ENCODE assay signal across 8 cellular contexts in genomic region chr2:101252408-101253012, GRCh38. TPM values are rescaled to one million over a fixed set of nuclear protein-coding genes. Genes with fewer than 3 reads are reported as not detected.
DNase-seq lines count a peak whose midpoint lies in the region; ATAC-seq and TF ChIP-seq lines count a peak whose summit lies in the region.

TSS of gene CNOT11 (plus strand) at chr2:101252886. CDS start at chr2:101252965, 79 bp downstream.

- H3K9me3 ChIP-seq in right lobe of liver: no peaks in the 10 kb centered on the region

- under 1% methylated on average over 40 of the region's 63 CpGs for WGBS in right lobe of liver (ENCODE audit: insufficient coverage, low coverage, low lambda C conversion rate, missing lambda C conversion rate)

- H3K27ac ChIP-seq in C4-2B (peak within 1 kb of the TSS; percentile 97), right lobe of liver (peak within 1 kb of the TSS; percentile 88 to 94 (median 93))

- TF ChIP-seq CTCF in C4-2B (conservative IDR thresholded peaks at IDR 0.05) (no peak), right lobe of liver (IDR thresholded peaks at IDR 0.05) (peak in 1 of 4 donors; percentile 2)

- intact Hi-C loops in right lobe of liver (cut with DNase I): no loop called here

- ATAC-seq in GM19395 (IDR thresholded peaks at IDR 0.05; ENCODE audit: unreplicated experiment): peak; percentile 93
- ATAC-seq in HG03565 (IDR thresholded peaks at IDR 0.05; ENCODE audit: unreplicated experiment): peak; percentile 72
- peak; percentile 93 to 97 (median 96) for ATAC-seq in right lobe of liver

- peak; percentile 88 for TF ChIP-seq POLR2A in right lobe of liver (IDR thresholded peaks at IDR 0.05)

- DNase-seq in NCI-H774 (lab: John Stamatoyannopoulos, UW) (peak; percentile 96), dermis microvascular lymphatic vessel endothelial cell (ENCODE audit: low read depth in 2 of 2) (peak; percentile 96 to 98), right lobe of liver (peak; percentile 99 to 100 (median 99))
- peak; percentile 99 for DNase-seq in activated CD4-positive, alpha-beta T cell treated with anti-CD3 and anti-CD28 coated beads, Interleukin-2, amount 50 U/mL, for 4 hours
- peak; percentile 98 to 99 for DNase-seq in stimulated activated CD4-positive, alpha-beta T cell treated with anti-CD3 and anti-CD28 coated beads, Interleukin-4, amount 100 ng/mL, for 4 hours

- peaks cover 0 to 21% (median 4%) of the 10 kb centered on the region in 4 donors for H3K4me1 ChIP-seq in right lobe of liver

- H3K4me3 ChIP-seq in right lobe of liver: peak within 1 kb of the TSS; percentile 95 to 100 (median 100)

- H3K36me3 ChIP-seq in right lobe of liver: no peaks in the 10 kb centered on the region

- H3K27me3 ChIP-seq in right lobe of liver: no peaks in the 10 kb centered on the region

RNA-seq across cellular contexts. Expression of gene CNOT11, which starts in this region (rescaled TPM):
- total RNA-seq in dermis microvascular lymphatic vessel endothelial cell: 18.1 and 18.5 TPM in 2 replicates
- 10 to 100 TPM; 17.0 to 28.5 (median 21.5) TPM for total RNA-seq in right lobe of liver

Comparison
In these comparisons a context has a peak if more than half of its experiments do, and no peak if none do; other contexts are left out.
1. Peak in every context shown above with its lines: DNase-seq, ATAC-seq, H3K4me3 ChIP-seq and H3K27ac ChIP-seq.